32 cellular contexts compared by ENCODE assay signal in the genomic region with DNA sequence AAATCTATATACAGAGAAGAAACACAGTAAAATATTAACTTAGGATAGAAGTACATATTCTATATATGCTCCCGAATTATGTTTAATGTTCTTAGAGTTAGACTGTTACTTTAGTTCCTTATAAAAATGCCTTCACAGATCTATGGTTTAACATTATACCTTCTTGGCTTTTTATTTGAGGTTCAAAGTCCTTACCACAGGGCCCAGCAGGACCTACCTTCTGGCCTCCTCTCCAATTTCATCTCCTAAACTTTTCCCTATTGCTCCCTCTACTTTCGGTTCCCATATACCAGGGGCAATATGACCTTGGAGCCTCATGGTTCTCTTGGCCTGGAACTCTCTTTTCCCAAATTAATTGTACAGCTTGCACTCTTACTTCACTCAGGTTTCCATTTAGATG.
"Had no signal": no experiment of that assay in that cellular context is flagged by ENCODE, and none has a peak within 500 bp of the region (broad histone marks: within the 10 kb centered on the region; RNA-seq: fewer than 3 reads in every experiment).

No MANE protein-coding gene starts in this region.

- H3K4me3 ChIP-seq: body of pancreas, breast epithelium had no signal

- H3K4me3 Mint-ChIP-seq: activated B cell treated with CpG ODN at 0.5 μM for 24 hours; activated CD4-positive, alpha-beta memory T cell treated with anti-CD3 and anti-CD28 coated beads, Interleukin-2, amount 10 ng/mL, durations not matched to agents 7 days and 5 days; activated CD4-positive, alpha-beta T cell treated with anti-CD3 and anti-CD28 coated beads, Interleukin-2, amount 10 ng/mL, durations not matched to agents 24 days and 14 days; activated CD8-positive, alpha-beta memory T cell treated with anti-CD3 and anti-CD28 coated beads, Interleukin-2, amount 10 ng/mL, durations not matched to agents 7 days and 5 days; activated CD8-positive, alpha-beta T cell treated with anti-CD3 and anti-CD28 coated beads, Interleukin-2, amount 10 ng/mL, durations not matched to agents 7 days and 5 days; activated naive CD4-positive, alpha-beta T cell treated with anti-CD3 and anti-CD28 coated beads, Interleukin-2, amount 10 ng/mL, durations not matched to agents 7 days and 5 days; activated naive CD4-positive, alpha-beta T cell treated with anti-CD3 and anti-CD28 coated beads, Interleukin-2, amount 50 U/mL, for 24 hours; activated naive CD8-positive, alpha-beta T cell; activated naive CD8-positive, alpha-beta T cell treated with anti-CD3 and anti-CD28 coated beads, Interleukin-2, amount 10 ng/mL, durations not matched to agents 7 days and 5 days; activated naive CD8-positive, alpha-beta T cell treated with anti-CD3 and anti-CD28 coated beads, Interleukin-2, amount 50 U/mL, for 24 hours; activated T-cell treated with anti-CD3 and anti-CD28 coated beads, Interleukin-2, amount 50 U/mL, for 24 hours; T-cell; T-helper 2 cell treated with Interferon-gamma antibody and Interleukin-4, amounts not matched to agents 5 μg/mL and 100 μg/mL, for 36 hours had no signal

- H3K4me1 Mint-ChIP-seq: activated naive CD4-positive, alpha-beta T cell treated with anti-CD3 and anti-CD28 coated beads, Interleukin-2, amount 10 ng/mL, durations not matched to agents 7 days and 5 days; activated naive CD4-positive, alpha-beta T cell treated with anti-CD3 and anti-CD28 coated beads, Interleukin-2, amount 50 U/mL, for 24 hours; activated naive CD8-positive, alpha-beta T cell treated with anti-CD3 and anti-CD28 coated beads, Interleukin-2, amount 10 ng/mL, durations not matched to agents 7 days and 5 days; activated naive CD8-positive, alpha-beta T cell treated with anti-CD3 and anti-CD28 coated beads, Interleukin-2, amount 50 U/mL, for 24 hours; T-cell had no signal

- H3K27me3 Mint-ChIP-seq: activated B cell treated with CpG ODN at 0.5 μM for 24 hours; activated CD4-positive, alpha-beta memory T cell treated with anti-CD3 and anti-CD28 coated beads, Interleukin-2, amount 10 ng/mL, durations not matched to agents 7 days and 5 days; activated CD4-positive, alpha-beta T cell treated with anti-CD3 and anti-CD28 coated beads, Interleukin-2, amount 10 ng/mL, durations not matched to agents 24 days and 14 days; activated CD8-positive, alpha-beta memory T cell treated with anti-CD3 and anti-CD28 coated beads, Interleukin-2, amount 10 ng/mL, durations not matched to agents 7 days and 5 days; activated naive CD4-positive, alpha-beta T cell treated with anti-CD3 and anti-CD28 coated beads, Interleukin-2, amount 10 ng/mL, durations not matched to agents 7 days and 5 days; activated naive CD4-positive, alpha-beta T cell treated with anti-CD3 and anti-CD28 coated beads, Interleukin-2, amount 50 U/mL, for 24 hours; activated naive CD8-positive, alpha-beta T cell; activated naive CD8-positive, alpha-beta T cell treated with anti-CD3 and anti-CD28 coated beads, Interleukin-2, amount 10 ng/mL, durations not matched to agents 7 days and 5 days; activated naive CD8-positive, alpha-beta T cell treated with anti-CD3 and anti-CD28 coated beads, Interleukin-2, amount 50 U/mL, for 24 hours; activated T-cell treated with anti-CD3 and anti-CD28 coated beads, Interleukin-2, amount 50 U/mL, for 24 hours; T-cell had no signal

- H3K27ac Mint-ChIP-seq: activated B cell treated with CpG ODN at 0.5 μM for 24 hours; activated CD4-positive, alpha-beta memory T cell treated with anti-CD3 and anti-CD28 coated beads, Interleukin-2, amount 10 ng/mL, durations not matched to agents 7 days and 5 days; activated CD4-positive, alpha-beta T cell treated with anti-CD3 and anti-CD28 coated beads, Interleukin-2, amount 10 ng/mL, durations not matched to agents 24 days and 14 days; activated CD8-positive, alpha-beta memory T cell treated with anti-CD3 and anti-CD28 coated beads, Interleukin-2, amount 10 ng/mL, durations not matched to agents 7 days and 5 days; activated CD8-positive, alpha-beta T cell treated with anti-CD3 and anti-CD28 coated beads, Interleukin-2, amount 10 ng/mL, durations not matched to agents 7 days and 5 days; activated naive CD4-positive, alpha-beta T cell treated with anti-CD3 and anti-CD28 coated beads, Interleukin-2, amount 10 ng/mL, durations not matched to agents 7 days and 5 days; activated naive CD4-positive, alpha-beta T cell treated with anti-CD3 and anti-CD28 coated beads, Interleukin-2, amount 50 U/mL, for 24 hours; activated naive CD8-positive, alpha-beta T cell; activated naive CD8-positive, alpha-beta T cell treated with anti-CD3 and anti-CD28 coated beads, Interleukin-2, amount 10 ng/mL, durations not matched to agents 7 days and 5 days; activated naive CD8-positive, alpha-beta T cell treated with anti-CD3 and anti-CD28 coated beads, Interleukin-2, amount 50 U/mL, for 24 hours; activated T-cell treated with anti-CD3 and anti-CD28 coated beads, Interleukin-2, amount 50 U/mL, for 24 hours; activated T-helper 2 cell treated with anti-CD3 and anti-CD28 coated beads, Interferon-gamma antibody, Interleukin-2, Interleukin-4, amounts not matched to agents 10 μg/mL and 5 μg/mL and 100 μg/mL, durations not matched to agents 14 hours and 24 hours and 36 hours; T-cell; T-helper 2 cell treated with Interferon-gamma antibody and Interleukin-4, amounts not matched to agents 5 μg/mL and 100 μg/mL, for 36 hours had no signal

- ATAC-seq: activated CD8-positive, alpha-beta memory T cell treated with anti-CD3 and anti-CD28 coated beads, Interleukin-2, amount 10 ng/mL, durations not matched to agents 7 days and 5 days; activated CD8-positive, alpha-beta T cell treated with anti-CD3 and anti-CD28 coated beads, Interleukin-2, amount 10 ng/mL, durations not matched to agents 7 days and 5 days; activated naive CD8-positive, alpha-beta T cell treated with anti-CD3 and anti-CD28 coated beads, Interleukin-2, amount 50 U/mL, for 24 hours; body of pancreas; T-cell had no signal

- H3K27ac ChIP-seq: body of pancreas, brain microvascular endothelial cell, breast epithelium, VCaP had no signal

- H3K36me3 ChIP-seq: breast epithelium had no signal

- H3K4me1 ChIP-seq: breast epithelium had no signal

- DNase-seq: activated B cell treated with CpG ODN at 0.5 μM for 24 hours; activated CD4-positive, alpha-beta memory T cell treated with anti-CD3 and anti-CD28 coated beads, Interleukin-2, amount 10 ng/mL, durations not matched to agents 7 days and 5 days; activated CD4-positive, alpha-beta T cell treated with anti-CD3 and anti-CD28 coated beads for 4 hours; activated CD4-positive, alpha-beta T cell treated with anti-CD3 and anti-CD28 coated beads, Interleukin-2, amount 10 ng/mL, durations not matched to agents 24 days and 14 days; activated CD4-positive, alpha-beta T cell treated with anti-CD3 and anti-CD28 coated beads, Interleukin-2, amount 50 U/mL, for 1 hour; activated CD4-positive, alpha-beta T cell treated with anti-CD3 and anti-CD28 coated beads, Interleukin-2, amount 50 U/mL, for 48 hours; activated CD4-positive, CD25-positive, alpha-beta regulatory T cell treated with anti-CD3 and anti-CD28 coated beads, Interleukin-2, amount 50 U/mL, for 72 hours; activated CD8-positive, alpha-beta memory T cell treated with anti-CD3 and anti-CD28 coated beads for 24 hours; activated CD8-positive, alpha-beta memory T cell treated with anti-CD3 and anti-CD28 coated beads, Interleukin-2, amount 10 ng/mL, durations not matched to agents 7 days and 5 days; activated CD8-positive, alpha-beta memory T cell treated with anti-CD3 and anti-CD28 coated beads, Interleukin-2, amount 50 U/mL, for 48 hours; activated CD8-positive, alpha-beta T cell treated with anti-CD3 and anti-CD28 coated beads, Interleukin-2, amount 10 ng/mL, durations not matched to agents 7 days and 5 days; activated effector memory CD4-positive, alpha-beta T cell treated with Interleukin-2 at 50 U/mL for 16 hours; activated gamma-delta T cell; activated naive CD4-positive, alpha-beta T cell treated with anti-CD3 and anti-CD28 coated beads, Interleukin-2, amount 10 ng/mL, durations not matched to agents 7 days and 5 days; activated naive CD4-positive, alpha-beta T cell treated with Interleukin-2 at 50 U/mL for 16 hours; activated naive CD8-positive, alpha-beta T cell treated with anti-CD3 and anti-CD28 coated beads, Interleukin-2, amount 10 ng/mL, durations not matched to agents 7 days and 5 days; activated naive CD8-positive, alpha-beta T cell treated with anti-CD3 and anti-CD28 coated beads, Interleukin-2, amount 50 U/mL, for 24 hours; activated T-cell treated with anti-CD3 and anti-CD28 coated beads, Interleukin-2, amount 50 U/mL, for 24 hours; activated T-cell treated with anti-CD3 and anti-CD28 coated beads, Interleukin-2, amount 50 U/mL, for 48 hours; aorta; body of pancreas; brain microvascular endothelial cell; central memory CD4-positive, alpha-beta T cell; T-cell; T-helper 2 cell; T-helper 9 cell had no signal

- H3K9me3 Mint-ChIP-seq: activated CD4-positive, alpha-beta memory T cell treated with anti-CD3 and anti-CD28 coated beads, Interleukin-2, amount 10 ng/mL, durations not matched to agents 7 days and 5 days; activated naive CD4-positive, alpha-beta T cell treated with anti-CD3 and anti-CD28 coated beads, Interleukin-2, amount 10 ng/mL, durations not matched to agents 7 days and 5 days; activated naive CD4-positive, alpha-beta T cell treated with anti-CD3 and anti-CD28 coated beads, Interleukin-2, amount 50 U/mL, for 24 hours; activated naive CD8-positive, alpha-beta T cell treated with anti-CD3 and anti-CD28 coated beads, Interleukin-2, amount 10 ng/mL, durations not matched to agents 7 days and 5 days; activated naive CD8-positive, alpha-beta T cell treated with anti-CD3 and anti-CD28 coated beads, Interleukin-2, amount 50 U/mL, for 24 hours; activated T-cell treated with anti-CD3 and anti-CD28 coated beads, Interleukin-2, amount 50 U/mL, for 24 hours; T-cell; T-helper 2 cell treated with Interferon-gamma antibody and Interleukin-4, amounts not matched to agents 5 μg/mL and 100 μg/mL, for 36 hours had no signal

- H3K9me3 ChIP-seq: body of pancreas, breast epithelium had no signal

- H3K27me3 ChIP-seq: body of pancreas, brain microvascular endothelial cell, breast epithelium had no signal
